20 cellular contexts compared by ENCODE assay signal in the genomic region with DNA sequence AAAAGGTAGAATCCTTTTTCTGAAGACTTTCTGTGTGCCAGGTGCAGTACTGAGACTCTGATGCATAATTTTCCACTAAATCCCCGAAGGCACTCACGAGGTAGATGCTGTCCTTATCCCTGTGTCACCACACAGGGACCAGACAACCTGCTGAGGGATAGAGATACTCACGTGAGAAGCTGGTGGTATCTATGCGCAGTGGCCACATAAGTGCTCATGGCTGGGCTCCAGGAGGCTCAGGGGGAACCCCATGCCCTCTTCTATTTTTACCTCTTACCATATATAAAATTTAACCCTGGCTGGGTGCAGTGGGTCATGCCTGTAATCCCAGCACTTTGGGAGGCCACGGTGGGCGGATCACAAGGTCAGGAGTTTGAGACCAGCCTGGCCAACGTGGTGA. TPM values are rescaled to one million over a fixed set of nuclear protein-coding genes. Genes with fewer than 3 reads are reported as not detected.
A peak's percentile ranks its signal among the peaks of the same experiment; 100 is the strongest.
DNase-seq lines count a peak whose midpoint lies in the region; ATAC-seq, FAIRE-seq and TF ChIP-seq lines count a peak whose summit lies in the region.
"Had no signal": no experiment of that assay in that cellular context is flagged by ENCODE, and none has a peak within 500 bp of the region (broad histone marks: within the 10 kb centered on the region; RNA-seq: fewer than 3 reads in every experiment).

No MANE protein-coding gene starts in this region.

- TF ChIP-seq EP300 in HepG2 (IDR thresholded peaks at IDR 0.05; ENCODE audit: low read depth in 2 of 2, low read length in 2 of 2): no peak
- TF ChIP-seq EP300 in HepG2 (CRISPR knock-in tag; IDR thresholded peaks at IDR 0.05; ENCODE audit: borderline replicate concordance): no peak
- TF ChIP-seq EP300 in suprapubic skin (IDR thresholded peaks at IDR 0.05): no peak

- H4K20me1 ChIP-seq in HepG2 (ENCODE audit: insufficient read depth, low read length): no peaks in the 10 kb centered on the region

- CTCF ChIA-PET in activated CD8-positive, alpha-beta memory T cell treated with anti-CD3 and anti-CD28 coated beads, Interleukin-2, amount 10 ng/mL, durations not matched to agents 7 days and 5 days (lab: Charles Lee): interaction anchor here (1.0 kb wide), 1 partner anchor 15 kb away, joined by 3 read pairs; no protein-coding TSS in a partner anchor
- CTCF ChIA-PET in HepG2 (lab: Yijun Ruan, JAX; ENCODE audit: low intra/inter-chr PET ratio, low total read pairs): no interaction called here

- no peaks in the 10 kb centered on the region for H3K36me3 ChIP-seq in right lobe of liver
- H3K36me3 ChIP-seq in HepG2 (replicated peaks in 1 of 2; ENCODE audit: control insufficient read depth in 1 of 2, insufficient read depth in 2 of 2, low read length in 2 of 2): no peaks in the 10 kb centered on the region
- no peaks in the 10 kb centered on the region for H3K36me3 ChIP-seq in suprapubic skin

- intact Hi-C loops in right lobe of liver (cut with DNase I): no loop called here
- intact Hi-C loops in HepG2 (cut with micrococcal nuclease; ENCODE audit: unreplicated experiment): no loop called here
- intact Hi-C loops in left ventricle myocardium superior (cut with micrococcal nuclease): no loop called here

- no peak for ATAC-seq in activated CD8-positive, alpha-beta memory T cell treated with anti-CD3 and anti-CD28 coated beads, Interleukin-2, amount 10 ng/mL, durations not matched to agents 7 days and 5 days
- ATAC-seq in right lobe of liver (no peak), HepG2 (no peak), left ventricle myocardium superior (peak; percentile 80), GM21786 (IDR thresholded peaks at IDR 0.05; ENCODE audit: unreplicated experiment) (no peak), GM21717 (IDR thresholded peaks at IDR 0.05; ENCODE audit: unreplicated experiment) (no peak)
- ATAC-seq: A549 had no signal

- no peak overlapping the region for H3K9ac ChIP-seq in HepG2 (ENCODE audit: insufficient read depth, low read depth, low read length)

- peak; percentile 10 for DNase-seq in activated CD8-positive, alpha-beta memory T cell treated with anti-CD3 and anti-CD28 coated beads, Interleukin-2, amount 50 U/mL, for 48 hours
- DNase-seq in activated CD8-positive, alpha-beta memory T cell treated with anti-CD3 and anti-CD28 coated beads, Interleukin-2, amount 10 ng/mL, durations not matched to agents 7 days and 5 days: no peak
- DNase-seq in right lobe of liver (peak in 2 of 3 donors; percentile 9 to 11), HepG2 (ENCODE audit: low spot score) (no peak), left ventricle myocardium superior (peak; percentile 42), suprapubic skin (ENCODE audit: low spot score in 2 of 2) (peak; percentile 4 to 13)
- DNase-seq: AML-193, GOT3, H9 had no signal

- H3K27ac ChIP-seq in right lobe of liver: no peak overlapping the region
- no peak overlapping the region for H3K27ac ChIP-seq in HepG2 (ENCODE audit: extremely low read length, insufficient read depth, low read length)
- no peak overlapping the region for H3K27ac ChIP-seq in suprapubic skin
- H3K27ac ChIP-seq: 22Rv1, A549, C4-2B had no signal

- no peak for FAIRE-seq in HepG2 (lab: Jason Lieb, UNC)
- FAIRE-seq: D721Med, G401.6, GM12891 had no signal

- in situ Hi-C loops in HepG2 (cut with HindIII; ENCODE audit: extremely low pct_ligation_motif_present, low pct_unique_long_range_greater_than_20kb): no loop called here

- H3K4me1 ChIP-seq in right lobe of liver (no peaks in the 10 kb centered on the region), HepG2 (ENCODE audit: insufficient read depth, low read length) (peaks cover 44% of the 10 kb centered on the region), suprapubic skin (no peaks in the 10 kb centered on the region)
- H3K4me1 ChIP-seq: A549 had no signal

- TF ChIP-seq POLR2A in right lobe of liver (IDR thresholded peaks at IDR 0.05) (no peak), HepG2 (IDR thresholded peaks at IDR 0.05; ENCODE audit: insufficient read depth in 1 of 2, low read depth in 2 of 2, low read length in 2 of 2) (no peak), suprapubic skin (IDR thresholded peaks at IDR 0.05) (no peak)

- no peaks in the 10 kb centered on the region for H3K27me3 Mint-ChIP-seq in activated CD8-positive, alpha-beta memory T cell treated with anti-CD3 and anti-CD28 coated beads, Interleukin-2, amount 10 ng/mL, durations not matched to agents 7 days and 5 days
- H3K27me3 Mint-ChIP-seq: CD4-positive, alpha-beta T cell had no signal

- no TSS peak for BruUV-seq in HepG2 (replicated peaks; lab: Mats Ljungman, UMichigan)

- H3K9me3 ChIP-seq in right lobe of liver (no peaks in the 10 kb centered on the region), HepG2 (ENCODE audit: low read length) (no peaks in the 10 kb centered on the region), suprapubic skin (no peaks in the 10 kb centered on the region)
- H3K9me3 ChIP-seq: A549, Caco-2 had no signal

- H3K4me1 Mint-ChIP-seq in activated CD8-positive, alpha-beta memory T cell treated with anti-CD3 and anti-CD28 coated beads, Interleukin-2, amount 10 ng/mL, durations not matched to agents 7 days and 5 days: no peaks in the 10 kb centered on the region
- H3K4me1 Mint-ChIP-seq: H9, IgD-negative memory B cell had no signal

- no peak for TF ChIP-seq CTCF in right lobe of liver (IDR thresholded peaks at IDR 0.05)
- TF ChIP-seq CTCF in HepG2 (CRISPR knock-in tag; IDR thresholded peaks at IDR 0.05): no peak
- no peak for TF ChIP-seq CTCF in suprapubic skin (IDR thresholded peaks at IDR 0.05)

- H3K4me3 Mint-ChIP-seq in activated CD8-positive, alpha-beta memory T cell treated with anti-CD3 and anti-CD28 coated beads, Interleukin-2, amount 10 ng/mL, durations not matched to agents 7 days and 5 days: no peak overlapping the region
- H3K4me3 Mint-ChIP-seq: CD4-positive, alpha-beta T cell; H9; IgD-negative memory B cell had no signal

- H2AFZ ChIP-seq in HepG2 (ENCODE audit: low read length): no peak overlapping the region

- H3K36me3 Mint-ChIP-seq in activated CD8-positive, alpha-beta memory T cell treated with anti-CD3 and anti-CD28 coated beads, Interleukin-2, amount 10 ng/mL, durations not matched to agents 7 days and 5 days: no peaks in the 10 kb centered on the region
- H3K36me3 Mint-ChIP-seq: IgD-negative memory B cell had no signal

- no peak overlapping the region for H3K27ac Mint-ChIP-seq in activated CD8-positive, alpha-beta memory T cell treated with anti-CD3 and anti-CD28 coated beads, Interleukin-2, amount 10 ng/mL, durations not matched to agents 7 days and 5 days
- H3K27ac Mint-ChIP-seq: CD4-positive, alpha-beta T cell; H9; IgD-negative memory B cell had no signal

- no peaks in the 10 kb centered on the region for H3K9me3 Mint-ChIP-seq in activated CD8-positive, alpha-beta memory T cell treated with anti-CD3 and anti-CD28 coated beads, Interleukin-2, amount 10 ng/mL, durations not matched to agents 7 days and 5 days (ENCODE audit: low read depth)
- H3K9me3 Mint-ChIP-seq: CD4-positive, alpha-beta T cell; H9; IgD-negative memory B cell had no signal

- H3K4me2 ChIP-seq in HepG2 (ENCODE audit: low read depth, low read length): no peak overlapping the region
- H3K4me2 ChIP-seq: A549 had no signal

- POLR2A ChIA-PET in HepG2 (lab: Yijun Ruan, JAX): no interaction called here

- TF ChIP-seq RAD21 in HepG2 (CRISPR knock-in tag; IDR thresholded peaks at IDR 0.05): no peak

- 60% methylated on average over 1 of the region's 7 CpGs for WGBS in right lobe of liver (ENCODE audit: insufficient coverage, low coverage, low lambda C conversion rate, missing lambda C conversion rate)
- WGBS in HepG2 (ENCODE audit: low lambda C conversion rate): 53% methylated on average over 7 of the region's 7 CpGs
- 88% methylated on average over 6 of the region's 7 CpGs for WGBS in suprapubic skin

- H3K4me3 ChIP-seq in right lobe of liver (no peak overlapping the region), HepG2 (replicated peaks in 1 of 3; ENCODE audit: insufficient read depth in 1 of 3, low read depth in 2 of 3, low read length in 3 of 3) (no peak overlapping the region), suprapubic skin (no peak overlapping the region)
- H3K4me3 ChIP-seq: A549 had no signal

- H3K27me3 ChIP-seq in right lobe of liver: no peaks in the 10 kb centered on the region
- peaks cover 2 to 7% of the 10 kb centered on the region in 2 experiments; a peak in 3 of 5 replicates for H3K27me3 ChIP-seq in HepG2 (ENCODE audit: control insufficient read depth in 1 of 2, insufficient read depth in 2 of 2, low read length in 2 of 2)
- no peaks in the 10 kb centered on the region for H3K27me3 ChIP-seq in suprapubic skin

- no peaks in the 10 kb centered on the region for H3K79me2 ChIP-seq in HepG2 (ENCODE audit: insufficient read depth, low read length)

RNA-seq across cellular contexts. Expression of a gene that starts 38.3 kb away (rescaled TPM):
- total RNA-seq in activated CD8-positive, alpha-beta memory T cell treated with anti-CD3 and anti-CD28 coated beads, Interleukin-2, amount 10 ng/mL, durations not matched to agents 7 days and 5 days: 10 to 100 TPM in 1 of 2 experiments, 1 to 10 TPM in 1; 6.3 to 12.5 TPM
- total RNA-seq in right lobe of liver (1 to 10 TPM in 2 of 6 experiments, under 1 TPM in 4; 0.51 to 3.0 (median 0.87) TPM), HepG2 (2016; rRNA removed; fragmentation: Illumina TruSeq; extraction: Trizol) (0.55 and 0.63 TPM in 2 replicates), left ventricle myocardium superior (8.6 TPM), suprapubic skin (1 to 10 TPM; 1.2 to 4.6 (median 1.9) TPM)
- 1.7 and 2.0 TPM in 2 replicates for total RNA-seq in HepG2 (2016; cell fraction: cytosol; rRNA removed; fragmentation: Illumina TruSeq; extraction: Trizol; ENCODE audit: low read depth)
- total RNA-seq in HepG2 (2016; cell fraction: insoluble cytoplasmic fraction; rRNA removed; fragmentation: Illumina TruSeq; extraction: Trizol): 0.46 and 0.50 TPM in 2 replicates
- 1.5 and 2.3 TPM in 2 replicates for total RNA-seq in HepG2 (2016; cell fraction: membrane; rRNA removed; fragmentation: Illumina TruSeq; extraction: Trizol)
- total RNA-seq in HepG2 (2016; cell fraction: nucleus; rRNA removed; fragmentation: Illumina TruSeq; extraction: Trizol): not detected in 2 replicates
- 0.78 and 1.0 TPM in 2 replicates for polyA plus RNA-seq in HepG2 (2011; rRNA removed)
- polyA plus RNA-seq in HepG2 (2011; cell fraction: cytosol; rRNA removed): 0.54 and 1.2 TPM in 2 replicates
- polyA plus RNA-seq in HepG2 (2011; cell fraction: nucleus; rRNA removed): 2.0 and 2.4 TPM in 2 replicates
- 1.1 and 1.2 TPM in 2 replicates for polyA plus RNA-seq in HepG2 (2012)
- 1.7 and 1.9 TPM in 2 replicates for polyA plus RNA-seq in HepG2 (2016; cell fraction: cytosol; fragmentation: Illumina TruSeq; extraction: Trizol; ENCODE audit: low read depth)
- 0.56 and 0.79 TPM in 2 replicates for polyA plus RNA-seq in HepG2 (2016; cell fraction: insoluble cytoplasmic fraction; fragmentation: Illumina TruSeq; extraction: Trizol; ENCODE audit: low read depth)
- polyA plus RNA-seq in HepG2 (2016; cell fraction: membrane; fragmentation: Illumina TruSeq; extraction: Trizol; ENCODE audit: low read depth): 1.4 and 1.5 TPM in 2 replicates
- polyA plus RNA-seq in HepG2 (2016; cell fraction: nucleus; fragmentation: Illumina TruSeq; extraction: Trizol; ENCODE audit: insufficient read depth, low read depth): 0.63 and 0.85 TPM in 2 replicates
- 1.1 and 2.2 TPM in 2 replicates for polyA minus RNA-seq in HepG2 (2011; rRNA and poly(A)+ RNA removed; ENCODE audit: low replicate concordance)
- polyA minus RNA-seq in HepG2 (2011; cell fraction: cytosol; rRNA and poly(A)+ RNA removed): 1.2 TPM in 1 of 2 replicates, not detected in the other
- polyA minus RNA-seq in HepG2 (2011; cell fraction: nucleus; rRNA and poly(A)+ RNA removed): not detected in 2 replicates

Comparison
In these comparisons a context has a peak if more than half of its experiments do, and no peak if none do; other contexts are left out.
1. DNase-seq: peak in activated CD8-positive, alpha-beta memory T cell treated with anti-CD3 and anti-CD28 coated beads, Interleukin-2, amount 50 U/mL, for 48 hours (single experiment), right lobe of liver (2 of 3), left ventricle myocardium superior (single experiment) and suprapubic skin (2 of 2); none in activated CD8-positive, alpha-beta memory T cell treated with anti-CD3 and anti-CD28 coated beads, Interleukin-2, amount 10 ng/mL, durations not matched to agents 7 days and 5 days (single experiment) and HepG2 (single experiment).